ENCODE assay signal across 8 cellular contexts in the genomic region with DNA sequence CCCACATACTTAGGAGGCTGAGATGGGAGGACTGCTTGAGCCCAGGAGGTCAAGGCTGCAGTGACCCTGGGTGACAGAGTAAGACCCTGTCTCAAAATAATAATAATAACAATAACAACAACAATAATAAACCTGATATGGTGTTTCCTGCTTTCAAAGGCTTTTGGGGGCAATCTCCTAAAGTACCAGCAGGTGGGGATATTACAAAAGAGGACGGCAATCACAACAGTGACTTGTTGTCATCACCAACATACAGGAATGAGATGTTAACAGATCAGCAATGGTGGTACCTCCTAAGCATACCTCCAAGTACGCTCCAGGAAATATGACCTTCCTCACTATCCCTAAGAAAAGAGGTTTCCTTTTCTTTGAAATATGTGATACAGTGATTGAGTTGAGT.
DNase-seq lines count a peak whose midpoint lies in the region; ATAC-seq, FAIRE-seq and TF ChIP-seq lines count a peak whose summit lies in the region.

No MANE protein-coding gene starts in this region.

- H3K4me1 Mint-ChIP-seq in progenitor cell of endocrine pancreas (ENCODE audit: low read depth): no peaks in the 10 kb centered on the region

- H3K4me3 Mint-ChIP-seq in progenitor cell of endocrine pancreas (ENCODE audit: low read depth): no peak overlapping the region

- peaks cover 2% of the 10 kb centered on the region for H3K9me3 Mint-ChIP-seq in progenitor cell of endocrine pancreas (ENCODE audit: low read depth)

- no peaks in the 10 kb centered on the region for H3K27me3 Mint-ChIP-seq in progenitor cell of endocrine pancreas

- ATAC-seq in HG02973 (IDR thresholded peaks at IDR 0.05; ENCODE audit: unreplicated experiment): peak; percentile 84

- DNase-seq in AG20443 (ENCODE audit: low spot score) (peak; percentile 61), GM18507 (ENCODE audit: extremely low spot score, insufficient read length, low read depth) (peak; percentile 3), NCI-H82 treated with DMSO at 0.1 percent for 48 hours (lab: John Stamatoyannopoulos, UW; ENCODE audit: unreplicated experiment) (peak; percentile 15), epithelial cell of esophagus (ENCODE audit: low read depth) (peak; percentile 63), progenitor cell of endocrine pancreas (ENCODE audit: low spot score, unreplicated experiment) (no peak), occipital lobe (lab: John Stamatoyannopoulos, UW) (no peak), NCI-H1930 (lab: John Stamatoyannopoulos, UW) (no peak)

- FAIRE-seq in GM18507 (lab: Jason Lieb, UNC): peak; percentile 74

- TF ChIP-seq CTCF in epithelial cell of esophagus (IDR thresholded peaks at IDR 0.05; ENCODE audit: insufficient read depth, low read depth, low read length, missing control alignments): peak; percentile 76
- TF ChIP-seq CTCF in progenitor cell of endocrine pancreas (IDR thresholded peaks at IDR 0.05; ENCODE audit: unreplicated experiment): peak; percentile 72

- H3K27ac Mint-ChIP-seq in progenitor cell of endocrine pancreas: no peak overlapping the region

- no peaks in the 10 kb centered on the region for H3K36me3 Mint-ChIP-seq in progenitor cell of endocrine pancreas (ENCODE audit: insufficient read depth)

- H3K4me3 ChIP-seq in epithelial cell of esophagus (ENCODE audit: low read length): no peak overlapping the region

Comparison
In these comparisons a context has a peak if more than half of its experiments do, and no peak if none do; other contexts are left out.
1. DNase-seq: peak in AG20443 (single experiment), GM18507 (single experiment), NCI-H82 treated with DMSO at 0.1 percent for 48 hours (single experiment) and epithelial cell of esophagus (single experiment); none in progenitor cell of endocrine pancreas (single experiment), occipital lobe (single experiment) and NCI-H1930 (0 of 2).